31 cellular contexts compared by ENCODE assay signal in the genomic region with DNA sequence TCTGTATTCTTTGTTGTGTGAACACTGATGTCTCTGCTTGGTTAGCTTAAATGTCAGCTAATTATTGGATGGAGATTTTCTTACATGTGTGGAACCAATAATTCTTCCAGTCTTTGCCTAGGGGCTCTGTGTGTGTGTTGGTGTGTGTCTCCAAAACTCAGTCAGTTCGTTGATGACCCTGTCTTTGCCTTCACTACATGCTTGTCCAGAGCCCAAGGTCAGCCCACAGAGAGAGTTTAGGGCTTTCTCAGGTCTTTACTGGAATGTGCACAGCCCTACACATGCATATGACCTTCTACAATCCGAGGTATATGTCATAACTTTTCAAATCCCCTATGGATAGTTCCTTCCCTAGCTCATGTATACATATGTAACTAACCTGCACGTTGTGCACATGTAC.
DNase-seq lines count a peak whose midpoint lies in the region; ATAC-seq, FAIRE-seq and TF ChIP-seq lines count a peak whose summit lies in the region.
"Had no signal": no experiment of that assay in that cellular context is flagged by ENCODE, and none has a peak within 500 bp of the region (broad histone marks: within the 10 kb centered on the region; RNA-seq: fewer than 3 reads in every experiment).

No MANE protein-coding gene starts in this region.

- TF ChIP-seq EP300 in HepG2 (IDR thresholded peaks at IDR 0.05; ENCODE audit: low read depth in 2 of 2, low read length in 2 of 2) (no peak), HepG2 (CRISPR knock-in tag; IDR thresholded peaks at IDR 0.05; ENCODE audit: borderline replicate concordance) (no peak), esophagus muscularis mucosa (IDR thresholded peaks at IDR 0.05) (no peak)

- H3K4me1 ChIP-seq in HepG2 (ENCODE audit: insufficient read depth, low read length) (peaks cover 7% of the 10 kb centered on the region; the same call in 1 of the 2 replicates), right lobe of liver (no peaks in the 10 kb centered on the region), esophagus muscularis mucosa (no peaks in the 10 kb centered on the region)
- H3K4me1 ChIP-seq: A549; BLaER1; BLaER1 treated with 17β-estradiol and CSF1 and Interleukin-3, amounts not matched to agents 10 nM and 100 nM; Caco-2 had no signal

- H2AFZ ChIP-seq in HepG2 (ENCODE audit: low read length): no peak overlapping the region

- FAIRE-seq in HepG2 (lab: Jason Lieb, UNC): no peak
- FAIRE-seq: A204.1, A549, D721Med had no signal

- no peak overlapping the region for H3K4me2 ChIP-seq in HepG2 (ENCODE audit: low read depth, low read length)
- H3K4me2 ChIP-seq: A549; BLaER1; BLaER1 treated with 17β-estradiol and CSF1 and Interleukin-3, amounts not matched to agents 10 nM and 100 nM had no signal

- no peak overlapping the region for H3K9ac ChIP-seq in HepG2 (ENCODE audit: insufficient read depth, low read depth, low read length)
- H3K9ac ChIP-seq: BLaER1; BLaER1 treated with 17β-estradiol and CSF1 and Interleukin-3, amounts not matched to agents 10 nM and 100 nM had no signal

- no peaks in the 10 kb centered on the region for H3K79me2 ChIP-seq in HepG2 (ENCODE audit: insufficient read depth, low read length)

- H3K36me3 ChIP-seq in HepG2 (replicated peaks in 1 of 2; ENCODE audit: control insufficient read depth in 1 of 2, insufficient read depth in 2 of 2, low read length in 2 of 2) (no peaks in the 10 kb centered on the region), right lobe of liver (no peaks in the 10 kb centered on the region), esophagus muscularis mucosa (no peaks in the 10 kb centered on the region)
- H3K36me3 ChIP-seq: BE2C; BLaER1; BLaER1 treated with 17β-estradiol and CSF1 and Interleukin-3, amounts not matched to agents 10 nM and 100 nM had no signal

- H4K20me1 ChIP-seq in HepG2 (ENCODE audit: insufficient read depth, low read length): no peaks in the 10 kb centered on the region
- H4K20me1 ChIP-seq: BLaER1; BLaER1 treated with 17β-estradiol and CSF1 and Interleukin-3, amounts not matched to agents 10 nM and 100 nM had no signal

- H3K27ac ChIP-seq in HepG2 (ENCODE audit: extremely low read length, insufficient read depth, low read length): no peak overlapping the region
- H3K27ac ChIP-seq in right lobe of liver: no peak overlapping the region
- no peak overlapping the region for H3K27ac ChIP-seq in esophagus muscularis mucosa (replicated peaks in 1 of 4)
- H3K27ac ChIP-seq: 22Rv1; A549; BLaER1; BLaER1 treated with 17β-estradiol and CSF1 and Interleukin-3, amounts not matched to agents 10 nM and 100 nM; C4-2B had no signal

- no TSS peak for BruUV-seq in HepG2 (replicated peaks; lab: Mats Ljungman, UMichigan)

- intact Hi-C loops in HepG2 (cut with micrococcal nuclease; ENCODE audit: unreplicated experiment) (no loop called here), right lobe of liver (cut with DNase I) (no loop called here), esophagus muscularis mucosa (cut with DNase I) (no loop called here)

- CTCF ChIA-PET in HepG2 (lab: Yijun Ruan, JAX; ENCODE audit: low intra/inter-chr PET ratio, low total read pairs): no interaction called here

- POLR2A ChIA-PET in HepG2 (lab: Yijun Ruan, JAX): interaction anchor here (0.7 kb wide), 1 partner anchor 545 kb away, joined by 3 read pairs; no protein-coding TSS in a partner anchor

- ATAC-seq in HepG2: peak; percentile 76
- no peak for ATAC-seq in right lobe of liver
- ATAC-seq: A549; CD8-positive, alpha-beta T cell had no signal

- TF ChIP-seq RAD21 in HepG2 (CRISPR knock-in tag; IDR thresholded peaks at IDR 0.05): no peak

- no peak overlapping the region for H3K4me3 ChIP-seq in HepG2 (replicated peaks in 1 of 3; ENCODE audit: insufficient read depth in 1 of 3, low read depth in 2 of 3, low read length in 3 of 3)
- H3K4me3 ChIP-seq in right lobe of liver: no peak overlapping the region
- no peak overlapping the region for H3K4me3 ChIP-seq in esophagus muscularis mucosa
- H3K4me3 ChIP-seq: A549; BLaER1; BLaER1 treated with 17β-estradiol and CSF1 and Interleukin-3, amounts not matched to agents 10 nM and 100 nM had no signal

- in situ Hi-C loops in HepG2 (cut with HindIII; ENCODE audit: extremely low pct_ligation_motif_present, low pct_unique_long_range_greater_than_20kb): no loop called here

- no peak for TF ChIP-seq CTCF in HepG2 (CRISPR knock-in tag; IDR thresholded peaks at IDR 0.05)
- no peak for TF ChIP-seq CTCF in right lobe of liver (IDR thresholded peaks at IDR 0.05)
- no peak for TF ChIP-seq CTCF in esophagus muscularis mucosa (IDR thresholded peaks at IDR 0.05)

- H3K27me3 ChIP-seq in HepG2 (ENCODE audit: control insufficient read depth in 1 of 2, insufficient read depth in 2 of 2, low read length in 2 of 2) (peaks cover 3 to 38% of the 10 kb centered on the region in 2 experiments; a peak in 4 of 5 replicates), right lobe of liver (no peaks in the 10 kb centered on the region), esophagus muscularis mucosa (no peaks in the 10 kb centered on the region)
- H3K27me3 ChIP-seq: BE2C; BLaER1; BLaER1 treated with 17β-estradiol and CSF1 and Interleukin-3, amounts not matched to agents 10 nM and 100 nM had no signal

- DNase-seq in HepG2 (ENCODE audit: low spot score): no peak
- DNase-seq in right lobe of liver: no peak
- peak; percentile 79 for DNase-seq in esophagus muscularis mucosa (ENCODE audit: extremely low spot score)
- DNase-seq in activated CD8-positive, alpha-beta memory T cell treated with anti-CD3 and anti-CD28 coated beads for 24 hours: no peak
- DNase-seq: 8988T; ACHN; AML-193; BE2C; C1 segment of cervical spinal cord; Caco-2; Calu3; CD4-positive, alpha-beta memory T cell; CD4-positive, alpha-beta T cell; CD4-positive, CD25-positive, alpha-beta regulatory T cell; CD8-positive, alpha-beta memory T cell; CD8-positive, alpha-beta T cell; COR-L47; DMS 273 treated with DMSO at 0.1 percent for 48 hours; DMS153; DMS53; DMS79; DMS79 treated with DMSO at 0.1 percent for 48 hours; DND-41; EL had no signal

- no peak for TF ChIP-seq POLR2A in HepG2 (IDR thresholded peaks at IDR 0.05; ENCODE audit: insufficient read depth in 1 of 2, low read depth in 2 of 2, low read length in 2 of 2)
- TF ChIP-seq POLR2A in right lobe of liver (IDR thresholded peaks at IDR 0.05): no peak
- TF ChIP-seq POLR2A in esophagus muscularis mucosa (IDR thresholded peaks at IDR 0.05; ENCODE audit: low read depth): no peak

- H3K9me3 ChIP-seq in HepG2 (ENCODE audit: low read length) (no peaks in the 10 kb centered on the region), right lobe of liver (no peaks in the 10 kb centered on the region), esophagus muscularis mucosa (peaks cover 0 to 5% (median 0%) of the 10 kb centered on the region in 4 donors)
- H3K9me3 ChIP-seq: A549, BE2C, Caco-2 had no signal

- WGBS in HepG2 (ENCODE audit: low lambda C conversion rate): 1% methylated on average over 3 of the region's 3 CpGs
- WGBS in right lobe of liver (ENCODE audit: insufficient coverage, low coverage, low lambda C conversion rate, missing lambda C conversion rate): 29% methylated on average over 3 of the region's 3 CpGs
- WGBS in esophagus muscularis mucosa: 61% methylated on average over 3 of the region's 3 CpGs

TF ChIP-seq in HepG2, 621 proteins besides CTCF, POLR2A, EP300 and RAD21 (continues in another document):
- TF ChIP-seq, protein P1, sequence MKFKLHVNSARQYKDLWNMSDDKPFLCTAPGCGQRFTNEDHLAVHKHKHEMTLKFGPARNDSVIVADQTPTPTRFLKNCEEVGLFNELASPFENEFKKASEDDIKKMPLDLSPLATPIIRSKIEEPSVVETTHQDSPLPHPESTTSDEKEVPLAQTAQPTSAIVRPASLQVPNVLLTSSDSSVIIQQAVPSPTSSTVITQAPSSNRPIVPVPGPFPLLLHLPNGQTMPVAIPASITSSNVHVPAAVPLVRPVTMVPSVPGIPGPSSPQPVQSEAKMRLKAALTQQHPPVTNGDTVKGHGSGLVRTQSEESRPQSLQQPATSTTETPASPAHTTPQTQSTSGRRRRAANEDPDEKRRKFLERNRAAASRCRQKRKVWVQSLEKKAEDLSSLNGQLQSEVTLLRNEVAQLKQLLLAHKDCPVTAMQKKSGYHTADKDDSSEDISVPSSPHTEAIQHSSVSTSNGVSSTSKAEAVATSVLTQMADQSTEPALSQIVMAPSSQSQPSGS (CRISPR knock-in tag; IDR thresholded peaks at IDR 0.05): no peak
- TF ChIP-seq ISL2 (CRISPR knock-in tag; IDR thresholded peaks at IDR 0.05) (no peak), ZBTB42 (CRISPR knock-in tag; IDR thresholded peaks at IDR 0.05) (no peak)
- TF ChIP-seq, protein P2, sequence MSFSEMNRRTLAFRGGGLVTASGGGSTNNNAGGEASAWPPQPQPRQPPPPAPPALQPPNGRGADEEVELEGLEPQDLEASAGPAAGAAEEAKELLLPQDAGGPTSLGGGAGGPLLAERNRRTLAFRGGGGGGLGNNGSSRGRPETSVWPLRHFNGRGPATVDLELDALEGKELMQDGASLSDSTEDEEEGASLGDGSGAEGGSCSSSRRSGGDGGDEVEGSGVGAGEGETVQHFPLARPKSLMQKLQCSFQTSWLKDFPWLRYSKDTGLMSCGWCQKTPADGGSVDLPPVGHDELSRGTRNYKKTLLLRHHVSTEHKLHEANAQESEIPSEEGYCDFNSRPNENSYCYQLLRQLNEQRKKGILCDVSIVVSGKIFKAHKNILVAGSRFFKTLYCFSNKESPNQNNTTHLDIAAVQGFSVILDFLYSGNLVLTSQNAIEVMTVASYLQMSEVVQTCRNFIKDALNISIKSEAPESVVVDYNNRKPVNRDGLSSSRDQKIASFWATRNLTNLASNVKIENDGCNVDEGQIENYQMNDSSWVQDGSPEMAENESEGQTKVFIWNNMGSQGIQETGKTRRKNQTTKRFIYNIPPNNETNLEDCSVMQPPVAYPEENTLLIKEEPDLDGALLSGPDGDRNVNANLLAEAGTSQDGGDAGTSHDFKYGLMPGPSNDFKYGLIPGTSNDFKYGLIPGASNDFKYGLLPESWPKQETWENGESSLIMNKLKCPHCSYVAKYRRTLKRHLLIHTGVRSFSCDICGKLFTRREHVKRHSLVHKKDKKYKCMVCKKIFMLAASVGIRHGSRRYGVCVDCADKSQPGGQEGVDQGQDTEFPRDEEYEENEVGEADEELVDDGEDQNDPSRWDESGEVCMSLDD (CRISPR knock-in tag; IDR thresholded peaks at IDR 0.05; ENCODE audit: borderline replicate concordance): no peak
- TF ChIP-seq, protein P3, sequence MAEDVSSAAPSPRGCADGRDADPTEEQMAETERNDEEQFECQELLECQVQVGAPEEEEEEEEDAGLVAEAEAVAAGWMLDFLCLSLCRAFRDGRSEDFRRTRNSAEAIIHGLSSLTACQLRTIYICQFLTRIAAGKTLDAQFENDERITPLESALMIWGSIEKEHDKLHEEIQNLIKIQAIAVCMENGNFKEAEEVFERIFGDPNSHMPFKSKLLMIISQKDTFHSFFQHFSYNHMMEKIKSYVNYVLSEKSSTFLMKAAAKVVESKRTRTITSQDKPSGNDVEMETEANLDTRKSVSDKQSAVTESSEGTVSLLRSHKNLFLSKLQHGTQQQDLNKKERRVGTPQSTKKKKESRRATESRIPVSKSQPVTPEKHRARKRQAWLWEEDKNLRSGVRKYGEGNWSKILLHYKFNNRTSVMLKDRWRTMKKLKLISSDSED (CRISPR knock-in tag; IDR thresholded peaks at IDR 0.05): no peak
